10 cellular contexts compared by ENCODE assay signal in the genomic region with DNA sequence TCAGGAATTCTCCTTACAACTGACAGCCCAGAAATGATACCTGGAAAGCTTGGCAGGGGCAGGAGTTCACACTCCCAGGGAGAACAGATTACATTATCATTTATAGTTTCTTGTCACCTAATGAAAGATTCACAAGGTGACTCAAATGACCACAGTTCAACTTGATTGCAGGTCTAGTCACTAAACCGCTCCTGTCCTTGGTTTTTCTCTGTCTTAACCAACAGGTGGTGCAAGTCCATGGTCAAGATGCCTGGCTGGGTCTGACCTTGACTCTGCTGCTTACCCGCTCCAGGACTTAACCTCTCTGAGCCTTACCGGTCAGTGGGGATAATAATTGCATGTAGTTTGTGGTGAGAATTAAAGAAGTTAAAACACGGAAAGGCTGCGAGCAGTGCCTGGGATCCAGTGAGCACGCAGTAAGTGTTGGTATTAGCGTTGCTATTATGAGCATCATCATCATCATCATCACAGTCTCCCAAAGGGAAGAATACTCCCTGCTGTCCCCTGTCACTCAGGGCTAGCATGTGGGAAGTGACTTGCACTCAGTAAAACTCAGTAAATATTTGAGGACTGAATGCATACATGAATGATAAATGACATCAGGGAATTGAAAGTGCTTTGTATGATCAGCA.
DNase-seq lines count a peak whose midpoint lies in the region; ATAC-seq, FAIRE-seq and TF ChIP-seq lines count a peak whose summit lies in the region.
"Had no signal": no experiment of that assay in that cellular context is flagged by ENCODE, and none has a peak within 500 bp of the region (broad histone marks: within the 10 kb centered on the region; RNA-seq: fewer than 3 reads in every experiment).

No MANE protein-coding gene starts in this region.

- H3K9me3 ChIP-seq in Panc1 (ENCODE audit: control insufficient read depth, insufficient read depth, low read depth, low read length): no peaks in the 10 kb centered on the region
- no peaks in the 10 kb centered on the region for H3K9me3 ChIP-seq in gastroesophageal sphincter
- H3K9me3 ChIP-seq in sigmoid colon: no peaks in the 10 kb centered on the region

- no TSS peak for BruUV-seq in Panc1 (replicated peaks; lab: Mats Ljungman, UMichigan)

- FAIRE-seq in GM12892 (lab: Jason Lieb, UNC): peak; percentile 58

- WGBS in gastroesophageal sphincter (ENCODE audit: low coverage in 1 of 2), 2 donors: 63 to 69% methylated on average over 3 to 5 of the region's 7 CpGs
- 81 to 88% methylated on average over 7 of the region's 7 CpGs for WGBS in sigmoid colon, 2 donors

- POLR2A ChIA-PET in Panc1 (lab: Charles Lee): no interaction called here

- H3K27ac ChIP-seq in 22Rv1 (no peak overlapping the region), Panc1 (ENCODE audit: low read length) (no peak overlapping the region), gastroesophageal sphincter (no peak overlapping the region), sigmoid colon (no peak overlapping the region), coronary artery (no peak overlapping the region)

- H3K4me3 ChIP-seq in Panc1 (ENCODE audit: low read depth in 2 of 2, low read length in 2 of 2) (no peak overlapping the region), fibroblast of villous mesenchyme (ENCODE audit: low read depth, low read length) (no peak overlapping the region), gastroesophageal sphincter (no peak overlapping the region), sigmoid colon (no peak overlapping the region), coronary artery (no peak overlapping the region)

- ATAC-seq in Panc1: peak; percentile 74; the same call in 1 of the 2 replicates
- ATAC-seq in gastroesophageal sphincter: no peak
- ATAC-seq in GM19463 (IDR thresholded peaks at IDR 0.05; ENCODE audit: unreplicated experiment): no peak
- ATAC-seq: activated CD8-positive, alpha-beta T cell treated with anti-CD3 and anti-CD28 coated beads for 36 hours had no signal

- TF ChIP-seq POLR2A in GM12892 (IDR thresholded peaks at IDR 0.05; ENCODE audit: low read depth, low read length) (no peak), gastroesophageal sphincter (IDR thresholded peaks at IDR 0.05) (no peak), sigmoid colon (IDR thresholded peaks at IDR 0.05) (no peak)

- CTCF ChIA-PET in Panc1 (lab: Charles Lee): no interaction called here

- H3K36me3 ChIP-seq in Panc1 (ENCODE audit: control insufficient read depth, insufficient read depth, low read length) (no peaks in the 10 kb centered on the region), gastroesophageal sphincter (peaks cover 0 to 98% of the 10 kb centered on the region in 2 donors), sigmoid colon (peaks cover 0 to 62% (median 7%) of the 10 kb centered on the region in 4 donors)

- peak; percentile 63 for TF ChIP-seq CTCF in 22Rv1 (IDR thresholded peaks at IDR 0.05)
- peak; percentile 60 for TF ChIP-seq CTCF in Panc1 (IDR thresholded peaks at IDR 0.05)
- TF ChIP-seq CTCF in fibroblast of villous mesenchyme (IDR thresholded peaks at IDR 0.05; ENCODE audit: insufficient read depth, low read depth, low read length): peak; percentile 42
- TF ChIP-seq CTCF in gastroesophageal sphincter (IDR thresholded peaks at IDR 0.05): peak in 1 of 4 experiments; percentile 19
- TF ChIP-seq CTCF in sigmoid colon (IDR thresholded peaks at IDR 0.05): no peak
- no peak for TF ChIP-seq CTCF in coronary artery (IDR thresholded peaks at IDR 0.05)

- H3K27me3 ChIP-seq in Panc1 (ENCODE audit: control insufficient read depth, insufficient read depth, low read length) (peaks cover 6% of the 10 kb centered on the region), gastroesophageal sphincter (no peaks in the 10 kb centered on the region), sigmoid colon (no peaks in the 10 kb centered on the region)

- DNase-seq in GM12892 (ENCODE audit: insufficient read length) (no peak), Panc1 (ENCODE audit: low read depth, low spot score) (no peak), fibroblast of villous mesenchyme (ENCODE audit: low read depth) (peak; percentile 28), sigmoid colon (no peak), coronary artery (ENCODE audit: low spot score) (no peak)
- DNase-seq: activated CD8-positive, alpha-beta T cell treated with anti-CD3 and anti-CD28 coated beads for 36 hours; CD4-positive, alpha-beta memory T cell had no signal

- in situ Hi-C loops in Panc1 (cut with HindIII; ENCODE audit: low pct_unique_long_range_greater_than_20kb, low sequenced_read_pairs): no loop called here

- TF ChIP-seq EP300 in gastroesophageal sphincter (IDR thresholded peaks at IDR 0.05): no peak
- no peak for TF ChIP-seq EP300 in sigmoid colon (IDR thresholded peaks at IDR 0.05)

- intact Hi-C loops in Panc1 (cut with micrococcal nuclease; ENCODE audit: unreplicated experiment) (no loop called here), sigmoid colon (cut with DNase I) (no loop called here)

- no peaks in the 10 kb centered on the region for H3K4me1 ChIP-seq in Panc1 (ENCODE audit: control insufficient read depth, insufficient read depth, low read length)
- H3K4me1 ChIP-seq in gastroesophageal sphincter: peaks cover 0 to 8% (median 3%) of the 10 kb centered on the region in 3 donors
- peaks cover 0 to 6% (median 2%) of the 10 kb centered on the region in 4 donors for H3K4me1 ChIP-seq in sigmoid colon

Comparison
In these comparisons a context has a peak if more than half of its experiments do, and no peak if none do; other contexts are left out.
1. CTCF ChIP-seq: peak in 22Rv1 (single experiment), Panc1 (single experiment) and fibroblast of villous mesenchyme (single experiment); none in sigmoid colon (0 of 4) and coronary artery (single experiment).